10 cellular contexts compared by ENCODE assay signal in genomic region chr15:85624241-85624855, GRCh38.
DNase-seq lines count a peak whose midpoint lies in the region; ATAC-seq and TF ChIP-seq lines count a peak whose summit lies in the region.
"Had no signal": no experiment of that assay in that cellular context is flagged by ENCODE, and none has a peak within 500 bp of the region (broad histone marks: within the 10 kb centered on the region; RNA-seq: fewer than 3 reads in every experiment).

No MANE protein-coding gene starts in this region.

- ATAC-seq in Right ventricle myocardium inferior (peak; percentile 48), HG03565 (IDR thresholded peaks at IDR 0.05; ENCODE audit: unreplicated experiment) (no peak), GM18517 (IDR thresholded peaks at IDR 0.05; ENCODE audit: unreplicated experiment) (no peak)
- ATAC-seq: HCT116 had no signal

- H3K36me3 ChIP-seq in mucosa of stomach (ENCODE audit: control insufficient read depth, insufficient read depth, low read length), result no peaks in the 10 kb centered on the region

- H3K4me1 ChIP-seq in mucosa of stomach (ENCODE audit: control insufficient read depth, insufficient read depth, low read length), result peaks cover 18% of the 10 kb centered on the region

- TF ChIP-seq CTCF in nephron progenitor cell (IDR thresholded peaks at IDR 0.05), result no peak

- no peaks in the 10 kb centered on the region for H3K27me3 ChIP-seq in mucosa of stomach (ENCODE audit: control insufficient read depth, insufficient read depth, low read length)

- peaks cover 12% of the 10 kb centered on the region for H3K4me1 Mint-ChIP-seq in nephron progenitor cell

- no peak overlapping the region for H3K27ac Mint-ChIP-seq in nephron progenitor cell

- no peaks in the 10 kb centered on the region for H3K9me3 ChIP-seq in mucosa of stomach (ENCODE audit: control insufficient read depth, low read length)

- no peaks in the 10 kb centered on the region for H3K9me3 Mint-ChIP-seq in nephron progenitor cell

- peaks cover 18% of the 10 kb centered on the region for H3K36me3 Mint-ChIP-seq in nephron progenitor cell (ENCODE audit: low read depth)

- H3K4me3 ChIP-seq in mucosa of stomach (ENCODE audit: low read length), result no peak overlapping the region

- H3K9ac ChIP-seq in mucosa of stomach (ENCODE audit: low read length), result peak overlapping the region; percentile 10

- no peak overlapping the region for H3K4me3 Mint-ChIP-seq in nephron progenitor cell

- intact Hi-C loops in Right ventricle myocardium inferior (cut with DNase I), result loop anchor here (2.0 kb wide), 1 partner anchor 18 kb away; no protein-coding TSS in a partner anchor
- intact Hi-C loops in cardiac septum (cut with DNase I), result loop anchor here (5.0 kb wide), 2 partner anchors 42 to 83 kb away; no protein-coding TSS in a partner anchor

- H3K27me3 Mint-ChIP-seq in nephron progenitor cell (ENCODE audit: low read depth, poor library complexity), result no peaks in the 10 kb centered on the region

- DNase-seq in Right ventricle myocardium inferior (ENCODE audit: missing footprints) (no peak), cardiac septum (ENCODE audit: low spot score) (no peak), middle frontal gyrus (ENCODE audit: extremely low spot score, low spot score) (no peak), nephron progenitor cell (no peak)
- peak; percentile 28 for DNase-seq in central memory CD4-positive, alpha-beta T cell
- DNase-seq: NCI-H2029 had no signal
